20 cellular contexts compared by ENCODE assay signal in the genomic region with DNA sequence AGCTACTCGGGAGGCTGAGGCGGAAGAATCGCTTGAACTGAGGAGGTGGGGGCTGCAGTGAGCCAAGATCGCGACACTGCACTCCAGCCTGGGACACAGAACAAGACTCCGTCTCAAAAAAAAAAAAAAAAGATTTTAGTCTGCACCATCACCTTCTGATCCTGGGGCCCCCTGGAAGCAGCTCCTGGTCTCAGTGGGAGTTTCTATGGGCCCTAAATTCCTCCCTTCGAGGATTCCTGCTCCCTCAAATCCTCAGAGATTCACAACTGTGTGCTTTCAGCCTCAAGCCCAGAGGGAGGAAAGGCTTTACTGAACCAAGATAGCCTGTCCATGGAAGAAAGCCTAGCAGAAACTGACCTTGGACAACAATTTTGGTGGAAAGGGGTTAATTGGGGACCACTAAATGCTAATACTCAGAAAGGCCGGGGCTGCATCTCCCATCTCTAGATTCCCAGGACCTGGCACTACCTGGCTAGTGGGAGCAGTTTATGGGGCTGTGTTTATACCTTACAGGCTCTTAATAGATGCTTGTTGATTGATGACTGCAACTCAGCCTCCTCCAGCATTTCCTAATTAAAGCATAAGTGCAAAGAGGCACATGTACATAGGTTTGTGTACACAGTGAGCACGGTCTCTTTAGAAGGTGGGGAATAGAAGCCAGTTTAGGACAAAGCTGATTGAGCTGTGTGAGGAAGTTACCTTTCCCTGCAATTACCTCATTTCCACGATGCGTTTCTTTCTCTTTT. TPM values are rescaled to one million over a fixed set of nuclear protein-coding genes. Genes with fewer than 3 reads are reported as not detected.
"Had no signal": no experiment of that assay in that cellular context is flagged by ENCODE, and none has a peak within 500 bp of the region (broad histone marks: within the 10 kb centered on the region; RNA-seq: fewer than 3 reads in every experiment).

No MANE protein-coding gene starts in this region.

- H3K9me3 Mint-ChIP-seq: activated naive CD8-positive, alpha-beta T cell treated with anti-CD3 and anti-CD28 coated beads, Interleukin-2, amount 50 U/mL, for 24 hours; activated T-helper 1 cell treated with anti-CD3 and anti-CD28 coated beads, Interleukin-12 subunit alpha, Interleukin-12 subunit beta, Interleukin-2, Interleukin-4 antibody, amounts not matched to agents 30 ng/mL and 10 ng/mL and 1 ng/mL, durations not matched to agents 14 hours and 24 hours and 36 hours; stimulated activated effector memory CD8-positive, alpha-beta T cell treated with anti-CD3 and anti-CD28 coated beads, Interleukin-12 subunit alpha, Interleukin-12 subunit beta, amount 100 ng/mL, for 72 hours; stimulated activated naive CD8-positive, alpha-beta T cell treated with anti-CD3 and anti-CD28 coated beads, Interleukin-15, amount 100 ng/mL, for 72 hours; T-helper 2 cell treated with Interferon-gamma antibody and Interleukin-4, amounts not matched to agents 5 μg/mL and 100 μg/mL, for 36 hours had no signal

- DNase-seq: activated CD4-positive, alpha-beta T cell treated with anti-CD3 and anti-CD28 coated beads for 1 hour; activated CD4-positive, alpha-beta T cell treated with anti-CD3 and anti-CD28 coated beads, Interleukin-2, amount 50 U/mL, for 1 hour; activated CD8-positive, alpha-beta T cell treated with anti-CD3 and anti-CD28 coated beads, Interleukin-2, amount 10 ng/mL, durations not matched to agents 7 days and 5 days; activated gamma-delta T cell; activated naive CD4-positive, alpha-beta T cell treated with anti-CD3 and anti-CD28 coated beads, Interleukin-2, amount 50 U/mL, for 16 hours; activated naive CD8-positive, alpha-beta T cell treated with anti-CD3 and anti-CD28 coated beads, Interleukin-2, amount 50 U/mL, for 24 hours; dermis blood vessel endothelial cell; effector CD8-positive, alpha-beta T cell; foreskin keratinocyte; left ventricle myocardium superior; mammary epithelial cell; occipital lobe; right lobe of liver; stimulated activated CD4-positive, alpha-beta T cell treated with anti-CD3 and anti-CD28 coated beads, Interleukin-2, amount 100 ng/mL, for 24 hours; stimulated activated naive CD8-positive, alpha-beta T cell treated with anti-CD3 and anti-CD28 coated beads, Interleukin-15, amount 100 ng/mL, for 72 hours had no signal

- H3K27ac Mint-ChIP-seq: activated CD8-positive, alpha-beta T cell treated with anti-CD3 and anti-CD28 coated beads, Interleukin-2, amount 10 ng/mL, durations not matched to agents 7 days and 5 days; activated naive CD8-positive, alpha-beta T cell treated with anti-CD3 and anti-CD28 coated beads, Interleukin-2, amount 50 U/mL, for 24 hours; activated T-helper 1 cell treated with anti-CD3 and anti-CD28 coated beads, Interleukin-12 subunit alpha, Interleukin-12 subunit beta, Interleukin-2, Interleukin-4 antibody, amounts not matched to agents 30 ng/mL and 10 ng/mL and 1 ng/mL, durations not matched to agents 14 hours and 24 hours and 36 hours; stimulated activated effector memory CD8-positive, alpha-beta T cell treated with anti-CD3 and anti-CD28 coated beads, Interleukin-12 subunit alpha, Interleukin-12 subunit beta, amount 100 ng/mL, for 72 hours; stimulated activated naive CD8-positive, alpha-beta T cell treated with anti-CD3 and anti-CD28 coated beads, Interleukin-15, amount 100 ng/mL, for 72 hours; T-helper 2 cell treated with Interferon-gamma antibody and Interleukin-4, amounts not matched to agents 5 μg/mL and 100 μg/mL, for 36 hours had no signal

- ATAC-seq: activated naive CD8-positive, alpha-beta T cell treated with anti-CD3 and anti-CD28 coated beads, Interleukin-2, amount 50 U/mL, for 24 hours; stimulated activated effector memory CD8-positive, alpha-beta T cell treated with anti-CD3 and anti-CD28 coated beads, Interleukin-12 subunit alpha, Interleukin-12 subunit beta, amount 100 ng/mL, for 72 hours had no signal

- H3K4me3 Mint-ChIP-seq: activated CD8-positive, alpha-beta T cell treated with anti-CD3 and anti-CD28 coated beads, Interleukin-2, amount 10 ng/mL, durations not matched to agents 7 days and 5 days; activated naive CD8-positive, alpha-beta T cell treated with anti-CD3 and anti-CD28 coated beads, Interleukin-2, amount 50 U/mL, for 24 hours; activated T-helper 1 cell treated with anti-CD3 and anti-CD28 coated beads, Interleukin-12 subunit alpha, Interleukin-12 subunit beta, Interleukin-2, Interleukin-4 antibody, amounts not matched to agents 30 ng/mL and 10 ng/mL and 1 ng/mL, durations not matched to agents 14 hours and 24 hours and 36 hours; stimulated activated effector memory CD8-positive, alpha-beta T cell treated with anti-CD3 and anti-CD28 coated beads, Interleukin-12 subunit alpha, Interleukin-12 subunit beta, amount 100 ng/mL, for 72 hours; stimulated activated naive CD8-positive, alpha-beta T cell treated with anti-CD3 and anti-CD28 coated beads, Interleukin-15, amount 100 ng/mL, for 72 hours; T-helper 2 cell treated with Interferon-gamma antibody and Interleukin-4, amounts not matched to agents 5 μg/mL and 100 μg/mL, for 36 hours had no signal

- H3K4me1 Mint-ChIP-seq: activated naive CD8-positive, alpha-beta T cell treated with anti-CD3 and anti-CD28 coated beads, Interleukin-2, amount 50 U/mL, for 24 hours had no signal

- H3K36me3 Mint-ChIP-seq: stimulated activated effector memory CD8-positive, alpha-beta T cell treated with anti-CD3 and anti-CD28 coated beads, Interleukin-12 subunit alpha, Interleukin-12 subunit beta, amount 100 ng/mL, for 72 hours had no signal

RNA-seq across cellular contexts. Expression of a gene that starts 9.2 kb away (rescaled TPM):
- total RNA-seq: activated CD8-positive, alpha-beta T cell treated with anti-CD3 and anti-CD28 coated beads, Interleukin-2, amount 10 ng/mL, durations not matched to agents 7 days and 5 days; activated T-helper 1 cell treated with anti-CD3 and anti-CD28 coated beads, Interleukin-12 subunit alpha, Interleukin-12 subunit beta, Interleukin-2, Interleukin-4 antibody, amounts not matched to agents 30 ng/mL and 10 ng/mL and 1 ng/mL, durations not matched to agents 14 hours and 24 hours and 36 hours; mononuclear cell; myocyte had no signal
